In genomic region chr17:16251556-16251955, GRCh38 we compare ENCODE assay signal across 25 cellular contexts. TPM values are rescaled to one million over a fixed set of nuclear protein-coding genes. Genes with fewer than 3 reads are reported as not detected.
DNase-seq lines count a peak whose midpoint lies in the region; ATAC-seq, FAIRE-seq and TF ChIP-seq lines count a peak whose summit lies in the region.
"Had no signal": no experiment of that assay in that cellular context is flagged by ENCODE, and none has a peak within 500 bp of the region (broad histone marks: within the 10 kb centered on the region; RNA-seq: fewer than 3 reads in every experiment).

No MANE protein-coding gene starts in this region.

- in situ Hi-C loops in HepG2 (cut with HindIII; ENCODE audit: extremely low pct_ligation_motif_present, low pct_unique_long_range_greater_than_20kb) = no loop called here

- TF ChIP-seq RAD21 in HepG2 (CRISPR knock-in tag; IDR thresholded peaks at IDR 0.05) = no peak

- H3K9me3 ChIP-seq in HepG2 (ENCODE audit: low read length) (no peaks in the 10 kb centered on the region), right lobe of liver (no peaks in the 10 kb centered on the region), astrocyte (ENCODE audit: insufficient read depth, low read depth, low read length) (no peaks in the 10 kb centered on the region)
- H3K9me3 ChIP-seq: BE2C had no signal

- H3K27me3 Mint-ChIP-seq in activated T-helper 17 cell treated with anti-CD3 and anti-CD28 coated beads, Interleukin-2, amount 50 U/mL, for 72 hours = no peaks in the 10 kb centered on the region
- no peaks in the 10 kb centered on the region for H3K27me3 Mint-ChIP-seq in astrocyte (ENCODE audit: low read depth, unreplicated experiment)
- H3K27me3 Mint-ChIP-seq: CD4-positive, CD25-positive, alpha-beta regulatory T cell; CD8-positive, alpha-beta memory T cell; IgD-negative memory B cell had no signal

- H3K4me2 ChIP-seq in HepG2 (ENCODE audit: low read depth, low read length) (no peak overlapping the region), astrocyte (ENCODE audit: low read length) (no peak overlapping the region)
- H3K4me2 ChIP-seq: GM23338 had no signal

- intact Hi-C loops in HepG2 (cut with micrococcal nuclease; ENCODE audit: unreplicated experiment) (no loop called here), right lobe of liver (cut with DNase I) (no loop called here)

- BruUV-seq in HepG2 (replicated peaks; lab: Mats Ljungman, UMichigan) = no TSS peak

- TF ChIP-seq POLR2A in HepG2 (IDR thresholded peaks at IDR 0.05; ENCODE audit: insufficient read depth in 1 of 2, low read depth in 2 of 2, low read length in 2 of 2) = no peak
- no peak for TF ChIP-seq POLR2A in right lobe of liver (IDR thresholded peaks at IDR 0.05)

- H3K36me3 ChIP-seq in HepG2 (replicated peaks in 1 of 2; ENCODE audit: control insufficient read depth in 1 of 2, insufficient read depth in 2 of 2, low read length in 2 of 2) (no peaks in the 10 kb centered on the region; a peak in 1 of 5 replicates), right lobe of liver (no peaks in the 10 kb centered on the region), astrocyte (ENCODE audit: insufficient read depth, low read length) (no peaks in the 10 kb centered on the region)
- H3K36me3 ChIP-seq: BE2C had no signal

- H4K20me1 ChIP-seq in HepG2 (ENCODE audit: insufficient read depth, low read length) = no peaks in the 10 kb centered on the region
- H4K20me1 ChIP-seq in astrocyte (ENCODE audit: insufficient read depth, low read length) = no peaks in the 10 kb centered on the region

- no peak overlapping the region for H3K4me3 ChIP-seq in HepG2 (replicated peaks in 1 of 3; ENCODE audit: insufficient read depth in 1 of 3, low read depth in 2 of 3, low read length in 3 of 3)
- no peak overlapping the region for H3K4me3 ChIP-seq in right lobe of liver
- no peak overlapping the region for H3K4me3 ChIP-seq in astrocyte (ENCODE audit: insufficient read depth, low read depth, low read length)
- H3K4me3 ChIP-seq: GM23338 had no signal

- H3K27ac ChIP-seq in HepG2 (ENCODE audit: extremely low read length, insufficient read depth, low read length) (peak overlapping the region; percentile 63), right lobe of liver (no peak overlapping the region), astrocyte (ENCODE audit: low read depth, low read length) (no peak overlapping the region)

- CTCF ChIA-PET in HepG2 (lab: Yijun Ruan, JAX; ENCODE audit: low intra/inter-chr PET ratio, low total read pairs) = no interaction called here

- H3K4me1 Mint-ChIP-seq in activated T-helper 17 cell treated with anti-CD3 and anti-CD28 coated beads, Interleukin-2, amount 50 U/mL, for 72 hours = peaks cover 17% of the 10 kb centered on the region
- H3K4me1 Mint-ChIP-seq in astrocyte (ENCODE audit: low read depth, unreplicated experiment) = peaks cover 19% of the 10 kb centered on the region

- peaks cover under 1% of the 10 kb centered on the region for H3K79me2 ChIP-seq in HepG2 (ENCODE audit: insufficient read depth, low read length)
- peaks cover 4% of the 10 kb centered on the region for H3K79me2 ChIP-seq in astrocyte (ENCODE audit: insufficient read depth, low read length)

- H3K27me3 ChIP-seq in HepG2 (ENCODE audit: control insufficient read depth in 1 of 2, insufficient read depth in 2 of 2, low read length in 2 of 2) = no peaks in the 10 kb centered on the region
- H3K27me3 ChIP-seq in right lobe of liver = no peaks in the 10 kb centered on the region
- no peaks in the 10 kb centered on the region for H3K27me3 ChIP-seq in astrocyte (ENCODE audit: insufficient read depth, low read length)
- H3K27me3 ChIP-seq: BE2C had no signal

- POLR2A ChIA-PET in HepG2 (lab: Yijun Ruan, JAX) = interaction anchor here (0.9 to 2.6 kb wide), 7 partner anchors 35 to 46 kb away, joined by 3 to 26 read pairs (median 8); partner anchors contain the start of genes NCOR1 and PIGL

- H3K36me3 Mint-ChIP-seq in activated T-helper 17 cell treated with anti-CD3 and anti-CD28 coated beads, Interleukin-2, amount 50 U/mL, for 72 hours (ENCODE audit: low read depth) = peaks cover 30% of the 10 kb centered on the region
- peaks cover 4% of the 10 kb centered on the region for H3K36me3 Mint-ChIP-seq in astrocyte (ENCODE audit: low read depth, unreplicated experiment)

- FAIRE-seq in HepG2 (lab: Jason Lieb, UNC) (no peak), astrocyte (lab: Jason Lieb, UNC) (no peak)
- FAIRE-seq: A204.1, G401.6, GM12891, GM19239, H54, HTR-8/SVneo had no signal

- H3K4me1 ChIP-seq in HepG2 (ENCODE audit: insufficient read depth, low read length) (peaks cover 90% of the 10 kb centered on the region), right lobe of liver (peaks cover 0 to 25% (median 4%) of the 10 kb centered on the region in 4 donors), astrocyte (ENCODE audit: insufficient read depth, low read length) (peaks cover 7% of the 10 kb centered on the region)
- H3K4me1 ChIP-seq: BE2C had no signal

- no peaks in the 10 kb centered on the region for H3K9me3 Mint-ChIP-seq in activated T-helper 17 cell treated with anti-CD3 and anti-CD28 coated beads, Interleukin-2, amount 50 U/mL, for 72 hours
- no peaks in the 10 kb centered on the region for H3K9me3 Mint-ChIP-seq in astrocyte (ENCODE audit: unreplicated experiment)
- H3K9me3 Mint-ChIP-seq: CD8-positive, alpha-beta memory T cell; GM23338; HFFc6; IgD-negative memory B cell had no signal

- H3K9ac ChIP-seq in HepG2 (ENCODE audit: insufficient read depth, low read depth, low read length) (no peak overlapping the region), astrocyte (ENCODE audit: low read length) (no peak overlapping the region)

- no peak overlapping the region for H2AFZ ChIP-seq in HepG2 (ENCODE audit: low read length)
- no peak overlapping the region for H2AFZ ChIP-seq in astrocyte (ENCODE audit: low read depth, low read length)
- H2AFZ ChIP-seq: GM23338 had no signal

- TF ChIP-seq CTCF in HepG2 (CRISPR knock-in tag; IDR thresholded peaks at IDR 0.05) (no peak), right lobe of liver (IDR thresholded peaks at IDR 0.05) (no peak), astrocyte (IDR thresholded peaks at IDR 0.05; ENCODE audit: insufficient read depth, low read depth, low read length) (no peak)

- 94% methylated on average over 1 of the region's 1 CpG for WGBS in HepG2 (ENCODE audit: low lambda C conversion rate)
- WGBS in right lobe of liver (ENCODE audit: insufficient coverage, low coverage, low lambda C conversion rate, missing lambda C conversion rate) = 89% methylated on average over 1 of the region's 1 CpG

- DNase-seq in HepG2 (ENCODE audit: low spot score) (no peak), right lobe of liver (no peak), astrocyte (ENCODE audit: low read depth) (no peak), NCI-H2227 (lab: John Stamatoyannopoulos, UW; ENCODE audit: unreplicated experiment) (no peak), DMS79 (lab: John Stamatoyannopoulos, UW) (no peak)
- no peak for DNase-seq in stimulated activated CD4-positive, alpha-beta T cell treated with anti-CD3 and anti-CD28 coated beads, Interleukin-1b, Interleukin-23, amount 100 ng/mL, for 48 hours
- DNase-seq: ACHN; BE2C; C1 segment of cervical spinal cord; CD4-positive, CD25-positive, alpha-beta regulatory T cell; CD8-positive, alpha-beta memory T cell; COR-L47; DMS 273 treated with DMSO at 0.1 percent for 48 hours; DMS53; HCEC 1CT; HFFc6 had no signal

- no peak overlapping the region for H3K27ac Mint-ChIP-seq in activated T-helper 17 cell treated with anti-CD3 and anti-CD28 coated beads, Interleukin-2, amount 50 U/mL, for 72 hours
- H3K27ac Mint-ChIP-seq in astrocyte (ENCODE audit: unreplicated experiment) = peak overlapping the region; percentile 94
- H3K27ac Mint-ChIP-seq: GM23338 had no signal

- ATAC-seq in HepG2 (no peak), right lobe of liver (no peak)
- ATAC-seq in activated T-helper 17 cell treated with anti-CD3 and anti-CD28 coated beads, Interleukin-2, amount 50 U/mL, for 72 hours (replicated peaks) = peak; percentile 26
- ATAC-seq: GM23338 had no signal

- TF ChIP-seq EP300 in HepG2 (IDR thresholded peaks at IDR 0.05; ENCODE audit: low read depth in 2 of 2, low read length in 2 of 2) = no peak
- TF ChIP-seq EP300 in HepG2 (CRISPR knock-in tag; IDR thresholded peaks at IDR 0.05; ENCODE audit: borderline replicate concordance) = no peak

- H3K4me3 Mint-ChIP-seq in activated T-helper 17 cell treated with anti-CD3 and anti-CD28 coated beads, Interleukin-2, amount 50 U/mL, for 72 hours = no peak overlapping the region
- no peak overlapping the region for H3K4me3 Mint-ChIP-seq in astrocyte (ENCODE audit: unreplicated experiment)
- H3K4me3 Mint-ChIP-seq: CD4-positive, CD25-positive, alpha-beta regulatory T cell; CD8-positive, alpha-beta memory T cell; GM23338; HFFc6; IgD-negative memory B cell had no signal

RNA-seq across cellular contexts. Expression of gene PIGL, which starts 34.5 kb away (rescaled TPM):
- total RNA-seq in HepG2 (2016; rRNA removed; fragmentation: Illumina TruSeq; extraction: Trizol) = 9.8 and 28.5 TPM in 2 replicates
- total RNA-seq in HepG2 (2016; cell fraction: cytosol; rRNA removed; fragmentation: Illumina TruSeq; extraction: Trizol; ENCODE audit: low read depth) = 7.4 and 8.4 TPM in 2 replicates
- 9.8 and 25.0 TPM in 2 replicates for total RNA-seq in HepG2 (2016; cell fraction: insoluble cytoplasmic fraction; rRNA removed; fragmentation: Illumina TruSeq; extraction: Trizol)
- total RNA-seq in HepG2 (2016; cell fraction: membrane; rRNA removed; fragmentation: Illumina TruSeq; extraction: Trizol) = 8.9 and 10.6 TPM in 2 replicates
- total RNA-seq in HepG2 (2016; cell fraction: nucleus; rRNA removed; fragmentation: Illumina TruSeq; extraction: Trizol) = 39.8 and 46.5 TPM in 2 replicates
- 63.8 and 89.6 TPM in 2 replicates for polyA plus RNA-seq in HepG2 (2011; rRNA removed)
- 27.7 and 28.2 TPM in 2 replicates for polyA plus RNA-seq in HepG2 (2011; cell fraction: cytosol; rRNA removed)
- 389 and 455 TPM in 2 replicates for polyA plus RNA-seq in HepG2 (2011; cell fraction: nucleus; rRNA removed)
- 42.2 and 50.5 TPM in 2 replicates for polyA plus RNA-seq in HepG2 (2012)
- 3.6 and 3.9 TPM in 2 replicates for polyA plus RNA-seq in HepG2 (2016; cell fraction: cytosol; fragmentation: Illumina TruSeq; extraction: Trizol; ENCODE audit: low read depth)
- 9.6 and 11.6 TPM in 2 replicates for polyA plus RNA-seq in HepG2 (2016; cell fraction: insoluble cytoplasmic fraction; fragmentation: Illumina TruSeq; extraction: Trizol; ENCODE audit: low read depth)
- 4.3 and 5.4 TPM in 2 replicates for polyA plus RNA-seq in HepG2 (2016; cell fraction: membrane; fragmentation: Illumina TruSeq; extraction: Trizol; ENCODE audit: low read depth)
- polyA plus RNA-seq in HepG2 (2016; cell fraction: nucleus; fragmentation: Illumina TruSeq; extraction: Trizol; ENCODE audit: insufficient read depth, low read depth) = 49.3 and 55.4 TPM in 2 replicates
- 28.9 and 42.8 TPM in 2 replicates for polyA minus RNA-seq in HepG2 (2011; rRNA and poly(A)+ RNA removed; ENCODE audit: low replicate concordance)
- polyA minus RNA-seq in HepG2 (2011; cell fraction: cytosol; rRNA and poly(A)+ RNA removed) = 9.2 and 9.4 TPM in 2 replicates
- 78.7 and 99.5 TPM in 2 replicates for polyA minus RNA-seq in HepG2 (2011; cell fraction: nucleus; rRNA and poly(A)+ RNA removed)
- 10 to 100 TPM in 5 of 6 experiments, 1 to 10 TPM in 1; 8.5 to 29.7 (median 14.9) TPM for total RNA-seq in right lobe of liver
- 10 to 100 TPM; 35.5 to 38.7 TPM for total RNA-seq in activated T-helper 17 cell treated with anti-CD3 and anti-CD28 coated beads, Interleukin-2, amount 50 U/mL, for 72 hours
- total RNA-seq in astrocyte = 21.9 and 25.5 TPM in 2 replicates

RNA-seq across cellular contexts. Expression of gene NCOR1, which starts 36.2 kb away (rescaled TPM):
- total RNA-seq in HepG2 (2016; rRNA removed; fragmentation: Illumina TruSeq; extraction: Trizol) = 57.0 and 80.4 TPM in 2 replicates
- total RNA-seq in HepG2 (2016; cell fraction: cytosol; rRNA removed; fragmentation: Illumina TruSeq; extraction: Trizol; ENCODE audit: low read depth) = 22.7 and 28.3 TPM in 2 replicates
- total RNA-seq in HepG2 (2016; cell fraction: insoluble cytoplasmic fraction; rRNA removed; fragmentation: Illumina TruSeq; extraction: Trizol) = 55.2 and 73.8 TPM in 2 replicates
- 34.0 and 36.2 TPM in 2 replicates for total RNA-seq in HepG2 (2016; cell fraction: membrane; rRNA removed; fragmentation: Illumina TruSeq; extraction: Trizol)
- total RNA-seq in HepG2 (2016; cell fraction: nucleus; rRNA removed; fragmentation: Illumina TruSeq; extraction: Trizol) = 89.2 and 101 TPM in 2 replicates
- polyA plus RNA-seq in HepG2 (2011; rRNA removed) = 65.5 and 71.7 TPM in 2 replicates
- 55.8 and 62.9 TPM in 2 replicates for polyA plus RNA-seq in HepG2 (2011; cell fraction: cytosol; rRNA removed)
- polyA plus RNA-seq in HepG2 (2011; cell fraction: nucleus; rRNA removed) = 116 and 122 TPM in 2 replicates
- polyA plus RNA-seq in HepG2 (2012) = 42.3 and 47.6 TPM in 2 replicates
- 3.8 and 4.9 TPM in 2 replicates for polyA plus RNA-seq in HepG2 (2016; cell fraction: cytosol; fragmentation: Illumina TruSeq; extraction: Trizol; ENCODE audit: low read depth)
- polyA plus RNA-seq in HepG2 (2016; cell fraction: insoluble cytoplasmic fraction; fragmentation: Illumina TruSeq; extraction: Trizol; ENCODE audit: low read depth) = 80.6 and 82.5 TPM in 2 replicates
- 11.3 TPM in 2 replicates for polyA plus RNA-seq in HepG2 (2016; cell fraction: membrane; fragmentation: Illumina TruSeq; extraction: Trizol; ENCODE audit: low read depth)
- 85.3 and 89.2 TPM in 2 replicates for polyA plus RNA-seq in HepG2 (2016; cell fraction: nucleus; fragmentation: Illumina TruSeq; extraction: Trizol; ENCODE audit: insufficient read depth, low read depth)
- 273 and 332 TPM in 2 replicates for polyA minus RNA-seq in HepG2 (2011; rRNA and poly(A)+ RNA removed; ENCODE audit: low replicate concordance)
- 62.3 and 64.1 TPM in 2 replicates for polyA minus RNA-seq in HepG2 (2011; cell fraction: cytosol; rRNA and poly(A)+ RNA removed)
- 263 and 278 TPM in 2 replicates for polyA minus RNA-seq in HepG2 (2011; cell fraction: nucleus; rRNA and poly(A)+ RNA removed)
- 10 to 100 TPM; 52.6 to 76.8 (median 65.1) TPM for total RNA-seq in right lobe of liver
- 100 to 1,000 TPM; 112 to 144 TPM for total RNA-seq in activated T-helper 17 cell treated with anti-CD3 and anti-CD28 coated beads, Interleukin-2, amount 50 U/mL, for 72 hours
- 119 and 121 TPM in 2 replicates for total RNA-seq in astrocyte
